In genomic region chr17:67779098-67779672, GRCh38 we compare ENCODE assay signal across 9 cellular contexts.
DNase-seq lines count a peak whose midpoint lies in the region; ATAC-seq and TF ChIP-seq lines count a peak whose summit lies in the region.
"Had no signal": no experiment of that assay in that cellular context is flagged by ENCODE, and none has a peak within 500 bp of the region (broad histone marks: within the 10 kb centered on the region; RNA-seq: fewer than 3 reads in every experiment).

No MANE protein-coding gene starts in this region.

- H3K9me3 Mint-ChIP-seq in stimulated activated memory B cell treated with anti-CD40 and anti-IgM and Interleukin-4, amounts not matched to agents 10 μg/mL and 1 μg/mL and 100 μg/mL, for 72 hours = no peaks in the 10 kb centered on the region
- H3K9me3 Mint-ChIP-seq: central memory CD8-positive, alpha-beta T cell had no signal

- H3K27ac Mint-ChIP-seq in stimulated activated memory B cell treated with anti-CD40 and anti-IgM and Interleukin-4, amounts not matched to agents 10 μg/mL and 1 μg/mL and 100 μg/mL, for 72 hours = no peak overlapping the region

- H3K4me3 Mint-ChIP-seq in stimulated activated memory B cell treated with anti-CD40 and anti-IgM and Interleukin-4, amounts not matched to agents 10 μg/mL and 1 μg/mL and 100 μg/mL, for 72 hours = no peak overlapping the region
- H3K4me3 Mint-ChIP-seq: central memory CD8-positive, alpha-beta T cell had no signal

- H3K27me3 Mint-ChIP-seq in stimulated activated memory B cell treated with anti-CD40 and anti-IgM and Interleukin-4, amounts not matched to agents 10 μg/mL and 1 μg/mL and 100 μg/mL, for 72 hours = peaks cover 10% of the 10 kb centered on the region
- H3K27me3 Mint-ChIP-seq: central memory CD8-positive, alpha-beta T cell had no signal

- no peaks in the 10 kb centered on the region for H3K36me3 Mint-ChIP-seq in stimulated activated memory B cell treated with anti-CD40 and anti-IgM and Interleukin-4, amounts not matched to agents 10 μg/mL and 1 μg/mL and 100 μg/mL, for 72 hours

- peak; percentile 54 for ATAC-seq in stimulated activated memory B cell treated with anti-CD40 and anti-IgM and Interleukin-4, amounts not matched to agents 10 μg/mL and 1 μg/mL and 100 μg/mL, for 72 hours
- ATAC-seq in GM19467 (IDR thresholded peaks at IDR 0.05; ENCODE audit: unreplicated experiment) = no peak

- in situ Hi-C loops in astrocyte of the cerebellum (cut with HindIII; ENCODE audit: low sequenced_read_pairs) = no loop called here

- peak; percentile 56 for TF ChIP-seq CTCF in astrocyte of the cerebellum (IDR thresholded peaks at IDR 0.05; ENCODE audit: low read depth, low read length, missing control alignments)

- no peak overlapping the region for H3K4me3 ChIP-seq in astrocyte of the cerebellum (ENCODE audit: low read depth, low read length)

- no peaks in the 10 kb centered on the region for H3K4me1 Mint-ChIP-seq in stimulated activated memory B cell treated with anti-CD40 and anti-IgM and Interleukin-4, amounts not matched to agents 10 μg/mL and 1 μg/mL and 100 μg/mL, for 72 hours
- H3K4me1 Mint-ChIP-seq: central memory CD8-positive, alpha-beta T cell had no signal

- DNase-seq in activated effector memory CD4-positive, alpha-beta T cell treated with anti-CD3 and anti-CD28 coated beads, Interleukin-2, amount 50 U/mL, for 16 hours = peak; percentile 66
- DNase-seq in activated effector memory CD4-positive, alpha-beta T cell treated with Interleukin-2 at 50 U/mL for 16 hours = no peak
- DNase-seq in NCI-H82 treated with DMSO at 0.1 percent for 48 hours (lab: John Stamatoyannopoulos, UW; ENCODE audit: unreplicated experiment) = peak; percentile 19
- DNase-seq in astrocyte of the cerebellum (ENCODE audit: low read depth) = peak; percentile 42
- peak; percentile 65 for DNase-seq in islet precursor cell
- no peak for DNase-seq in NCI-H2081 (lab: John Stamatoyannopoulos, UW)

Comparison
In these comparisons a context has a peak if more than half of its experiments do, and no peak if none do; other contexts are left out.
1. DNase-seq: peak in activated effector memory CD4-positive, alpha-beta T cell treated with anti-CD3 and anti-CD28 coated beads, Interleukin-2, amount 50 U/mL, for 16 hours (single experiment), NCI-H82 treated with DMSO at 0.1 percent for 48 hours (single experiment), astrocyte of the cerebellum (single experiment) and islet precursor cell (single experiment); none in activated effector memory CD4-positive, alpha-beta T cell treated with Interleukin-2 at 50 U/mL for 16 hours (single experiment) and NCI-H2081 (0 of 2).